ENCODE assay signal across 16 cellular contexts in genomic region chrX:77742788-77743476, GRCh38. TPM values are rescaled to one million over a fixed set of nuclear protein-coding genes. Genes with fewer than 3 reads are reported as not detected.
DNase-seq lines count a peak whose midpoint lies in the region; ATAC-seq, FAIRE-seq and TF ChIP-seq lines count a peak whose summit lies in the region.
"Had no signal": no experiment of that assay in that cellular context is flagged by ENCODE, and none has a peak within 500 bp of the region (broad histone marks: within the 10 kb centered on the region; RNA-seq: fewer than 3 reads in every experiment).

No MANE protein-coding gene starts in this region.

- POLR2A ChIA-PET in activated CD4-positive, alpha-beta T cell treated with anti-CD3 and anti-CD28 coated beads for 36 hours (lab: Charles Lee): no interaction called here

- no peak overlapping the region for H3K4me3 ChIP-seq in left lung
- no peak overlapping the region for H3K4me3 ChIP-seq in tibial artery
- H3K4me3 ChIP-seq: esophagus squamous epithelium had no signal

- H3K9me3 ChIP-seq in left lung: no peaks in the 10 kb centered on the region
- H3K9me3 ChIP-seq in tibial artery: no peaks in the 10 kb centered on the region
- H3K9me3 ChIP-seq: esophagus squamous epithelium had no signal

- peak overlapping the region; percentile 52 for H3K27ac Mint-ChIP-seq in activated CD4-positive, alpha-beta T cell treated with anti-CD3 and anti-CD28 coated beads for 36 hours

- no peak for DNase-seq in activated CD4-positive, alpha-beta T cell treated with anti-CD3 and anti-CD28 coated beads for 36 hours
- no peak for DNase-seq in activated CD4-positive, alpha-beta T cell treated with anti-CD3 and anti-CD28 coated beads, Interleukin-2, amount 50 U/mL, for 48 hours
- DNase-seq in cerebellum (ENCODE audit: low spot score) (peak; percentile 2), left lung (no peak), tibial artery (peak; percentile 32 to 71), GM19240 (ENCODE audit: insufficient read length, low spot score) (no peak), GM12892 (ENCODE audit: insufficient read length) (no peak)
- DNase-seq: activated T-cell treated with anti-CD3 and anti-CD28 coated beads, Interleukin-2, amount 50 U/mL, for 24 hours; DMS79 treated with DMSO at 0.1 percent for 48 hours; esophagus squamous epithelium; SIG-M5; stimulated activated CD4-positive, alpha-beta T cell treated with anti-CD3 and anti-CD28 coated beads, Interleukin-4, amount 100 ng/mL, for 1 hour had no signal

- H3K27me3 Mint-ChIP-seq in activated CD4-positive, alpha-beta T cell treated with anti-CD3 and anti-CD28 coated beads for 36 hours: no peaks in the 10 kb centered on the region

- CTCF ChIA-PET in activated CD4-positive, alpha-beta T cell treated with anti-CD3 and anti-CD28 coated beads for 36 hours (lab: Charles Lee): no interaction called here

- intact Hi-C loops in activated CD4-positive, alpha-beta T cell treated with anti-CD3 and anti-CD28 coated beads for 36 hours (cut with DNase I, micrococcal nuclease): no loop called here
- intact Hi-C loops in left lung (cut with DNase I): no loop called here
- intact Hi-C loops in tibial artery (cut with DNase I; ENCODE audit: low total_unique reads): no loop called here

- H3K4me1 ChIP-seq in left lung: peaks cover 0 to 6% of the 10 kb centered on the region in 2 donors
- peaks cover 0 to 22% (median 7%) of the 10 kb centered on the region in 4 donors for H3K4me1 ChIP-seq in tibial artery

- no peak for FAIRE-seq in GM12892 (lab: Jason Lieb, UNC)
- FAIRE-seq: keratinocyte had no signal

- H3K36me3 ChIP-seq in left lung (no peaks in the 10 kb centered on the region), tibial artery (no peaks in the 10 kb centered on the region)
- H3K36me3 ChIP-seq: esophagus squamous epithelium had no signal

- peaks cover 8% of the 10 kb centered on the region for H3K36me3 Mint-ChIP-seq in activated CD4-positive, alpha-beta T cell treated with anti-CD3 and anti-CD28 coated beads for 36 hours (ENCODE audit: low read depth)

- no peak overlapping the region for H3K4me3 Mint-ChIP-seq in activated CD4-positive, alpha-beta T cell treated with anti-CD3 and anti-CD28 coated beads for 36 hours
- H3K4me3 Mint-ChIP-seq: activated T-cell treated with anti-CD3 and anti-CD28 coated beads, Interleukin-2, amount 50 U/mL, for 24 hours had no signal

- no peak for ATAC-seq in activated CD4-positive, alpha-beta T cell treated with anti-CD3 and anti-CD28 coated beads for 36 hours
- ATAC-seq in left lung (peak; percentile 62), GM21447 (IDR thresholded peaks at IDR 0.05; ENCODE audit: unreplicated experiment) (no peak)

- H3K4me1 Mint-ChIP-seq in activated CD4-positive, alpha-beta T cell treated with anti-CD3 and anti-CD28 coated beads for 36 hours: peaks cover 43% of the 10 kb centered on the region

- TF ChIP-seq CTCF in left lung (IDR thresholded peaks at IDR 0.05): no peak
- TF ChIP-seq CTCF in tibial artery (IDR thresholded peaks at IDR 0.05): no peak

- H3K9me3 Mint-ChIP-seq in activated CD4-positive, alpha-beta T cell treated with anti-CD3 and anti-CD28 coated beads for 36 hours (ENCODE audit: low read depth): no peaks in the 10 kb centered on the region
- H3K9me3 Mint-ChIP-seq: activated T-cell treated with anti-CD3 and anti-CD28 coated beads, Interleukin-2, amount 50 U/mL, for 24 hours had no signal

- H3K27ac ChIP-seq in left lung (no peak overlapping the region), tibial artery (peak overlapping the region; percentile 37 to 50)
- H3K27ac ChIP-seq: 22Rv1, VCaP had no signal

- no peaks in the 10 kb centered on the region for H3K27me3 ChIP-seq in left lung
- H3K27me3 ChIP-seq in tibial artery: no peaks in the 10 kb centered on the region
- H3K27me3 ChIP-seq: esophagus squamous epithelium had no signal

- no peak for TF ChIP-seq POLR2A in GM12892 (IDR thresholded peaks at IDR 0.05; ENCODE audit: low read depth, low read length)

RNA-seq across cellular contexts. Expression of gene ATRX, which starts 43.1 kb away (rescaled TPM):
- total RNA-seq in activated CD4-positive, alpha-beta T cell treated with anti-CD3 and anti-CD28 coated beads for 36 hours: 10 to 100 TPM; 52.1 to 70.6 TPM
- total RNA-seq in cerebellum (214 TPM), left lung (10 to 100 TPM; 72.0 to 73.4 TPM)
- 41.3 TPM for polyA plus RNA-seq in GM12892 (2012; ENCODE audit: missing spikeins)

Comparison
In these comparisons a context has a peak if more than half of its experiments do, and no peak if none do; other contexts are left out.
1. DNase-seq: peak in cerebellum (single experiment) and tibial artery (2 of 2); none in activated CD4-positive, alpha-beta T cell treated with anti-CD3 and anti-CD28 coated beads for 36 hours (single experiment), activated CD4-positive, alpha-beta T cell treated with anti-CD3 and anti-CD28 coated beads, Interleukin-2, amount 50 U/mL, for 48 hours (0 of 2), left lung (0 of 2), GM19240 (single experiment) and GM12892 (single experiment).
2. H3K27ac ChIP-seq: peak in tibial artery (2 of 2); none in left lung (0 of 2).